ENCODE assay signal across 10 cellular contexts in the genomic region with DNA sequence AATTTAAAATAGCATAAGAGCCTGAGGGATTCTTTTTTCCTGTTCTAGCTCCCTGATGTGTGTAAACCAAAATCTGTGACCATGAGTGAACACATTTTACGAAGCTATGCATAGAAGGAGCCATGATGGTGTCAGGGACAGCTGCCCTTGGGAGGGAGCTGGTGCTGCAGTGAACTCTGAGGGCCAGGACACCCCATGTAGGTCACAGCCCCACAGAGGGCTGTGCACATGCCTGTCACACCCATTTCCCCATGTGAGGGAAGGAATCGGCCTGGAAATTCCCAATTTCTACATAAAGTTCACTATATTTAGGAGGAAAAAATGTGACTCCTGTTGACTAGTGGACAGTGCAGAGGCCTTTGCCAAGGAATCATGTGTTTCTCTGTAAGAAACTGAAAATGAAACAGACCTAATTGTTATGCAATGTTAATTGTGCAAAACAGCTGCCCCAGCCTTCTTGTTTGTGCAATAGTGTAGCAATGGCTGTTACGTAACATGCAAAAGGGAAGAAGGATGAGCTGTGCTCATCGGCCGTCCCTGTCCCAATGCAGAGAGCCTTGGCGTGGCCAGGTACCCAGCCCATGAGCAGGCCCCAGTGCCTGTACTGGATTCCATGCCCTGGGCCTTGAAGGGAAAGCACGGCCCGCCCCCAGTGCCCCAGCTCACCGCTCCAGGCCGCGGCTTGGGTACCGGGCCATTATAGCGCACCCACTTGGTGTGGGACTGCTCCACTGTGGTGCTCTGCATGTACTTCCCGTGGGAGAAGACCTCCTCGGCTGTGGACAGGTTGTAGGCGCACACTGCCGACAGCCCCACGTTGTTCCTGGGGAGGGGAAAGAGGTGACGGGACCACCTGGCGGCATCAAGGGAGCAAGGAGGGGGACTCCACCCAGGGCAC.
A peak's percentile ranks its signal among the peaks of the same experiment; 100 is the strongest.
DNase-seq lines count a peak whose midpoint lies in the region; FAIRE-seq and TF ChIP-seq lines count a peak whose summit lies in the region.
"Had no signal": no experiment of that assay in that cellular context is flagged by ENCODE, and none has a peak within 500 bp of the region (broad histone marks: within the 10 kb centered on the region; RNA-seq: fewer than 3 reads in every experiment).

No MANE protein-coding gene starts in this region.

- 53 to 72% (median 67%) methylated on average over 13 to 20 of the region's 20 CpGs for WGBS in adrenal gland, 4 donors

- no peaks in the 10 kb centered on the region for H3K9me3 Mint-ChIP-seq in stimulated activated naive CD8-positive, alpha-beta T cell treated with anti-CD3 and anti-CD28 coated beads, Interleukin-15, Interleukin-2, amounts not matched to agents 100 ng/mL and 50 ng/mL, for 24 hours

- H3K4me1 Mint-ChIP-seq in stimulated activated naive CD8-positive, alpha-beta T cell treated with anti-CD3 and anti-CD28 coated beads, Interleukin-15, Interleukin-2, amounts not matched to agents 100 ng/mL and 50 ng/mL, for 24 hours (ENCODE audit: low read depth): peaks cover 23% of the 10 kb centered on the region

- TF ChIP-seq CTCF in HL-60 (IDR thresholded peaks at IDR 0.05; ENCODE audit: insufficient read depth, low read length) (no peak), adrenal gland (IDR thresholded peaks at IDR 0.05) (peak in 1 of 6 experiments; percentile 17)

- intact Hi-C loops in adrenal gland (cut with DNase I): loop anchor here in 1 of 2 donors (10.0 kb wide), 1 partner anchor 157 kb away; no protein-coding TSS in a partner anchor

- DNase-seq in HL-60 (ENCODE audit: low read depth in 1 of 2, low spot score in 1 of 2) (peak; percentile 97 to 98), adrenal gland (peak; percentile 64 to 86 (median 79)), iris pigment epithelial cell (ENCODE audit: low read depth) (peak; percentile 93), H54 (ENCODE audit: insufficient read length, low spot score) (no peak), GM19239 (ENCODE audit: insufficient read length, low spot score) (no peak), NCI-H1694 (lab: John Stamatoyannopoulos, UW) (no peak)
- DNase-seq in effector CD8-positive, alpha-beta T cell (lab: John Stamatoyannopoulos, UW): no peak

- H3K4me3 Mint-ChIP-seq in stimulated activated naive CD8-positive, alpha-beta T cell treated with anti-CD3 and anti-CD28 coated beads, Interleukin-15, Interleukin-2, amounts not matched to agents 100 ng/mL and 50 ng/mL, for 24 hours: no peak overlapping the region

- H3K36me3 ChIP-seq in adrenal gland (replicated peaks in 1 of 2): peaks cover 0 to 57% of the 10 kb centered on the region in 2 donors

- H3K9me3 ChIP-seq in adrenal gland (replicated peaks in 1 of 3): no peaks in the 10 kb centered on the region

- peaks cover 7 to 20% of the 10 kb centered on the region in 2 donors for H3K4me1 ChIP-seq in adrenal gland (replicated peaks in 1 of 2)

- TF ChIP-seq POLR2A in adrenal gland (IDR thresholded peaks at IDR 0.05) (peak in 1 of 2 donors; percentile 13), H54 (IDR thresholded peaks at IDR 0.05; ENCODE audit: low read depth, low read length) (no peak)

- peak overlapping the region; percentile 45 for H3K27ac Mint-ChIP-seq in stimulated activated naive CD8-positive, alpha-beta T cell treated with anti-CD3 and anti-CD28 coated beads, Interleukin-15, Interleukin-2, amounts not matched to agents 100 ng/mL and 50 ng/mL, for 24 hours

- FAIRE-seq in H54 (lab: Jason Lieb, UNC) (no peak), GM19239 (lab: Jason Lieb, UNC) (no peak)
- FAIRE-seq: endometrium had no signal

- H3K27ac ChIP-seq in HL-60 (replicated peaks): peak overlapping the region; percentile 45
- H3K27ac ChIP-seq in adrenal gland: peak overlapping the region; percentile 55 to 90 (median 74)
- H3K27ac ChIP-seq: VCaP had no signal

- H3K4me3 ChIP-seq in HL-60 (replicated peaks; ENCODE audit: insufficient read depth, low read length): no peak overlapping the region
- H3K4me3 ChIP-seq in adrenal gland: no peak overlapping the region

- peaks cover 83% of the 10 kb centered on the region for H3K36me3 Mint-ChIP-seq in stimulated activated naive CD8-positive, alpha-beta T cell treated with anti-CD3 and anti-CD28 coated beads, Interleukin-15, Interleukin-2, amounts not matched to agents 100 ng/mL and 50 ng/mL, for 24 hours (ENCODE audit: low read depth)

- H3K27me3 ChIP-seq in HL-60 (ENCODE audit: insufficient read depth, poor library complexity, severe bottlenecking): no peaks in the 10 kb centered on the region
- no peaks in the 10 kb centered on the region for H3K27me3 ChIP-seq in adrenal gland

- H3K27me3 Mint-ChIP-seq in stimulated activated naive CD8-positive, alpha-beta T cell treated with anti-CD3 and anti-CD28 coated beads, Interleukin-15, Interleukin-2, amounts not matched to agents 100 ng/mL and 50 ng/mL, for 24 hours: no peaks in the 10 kb centered on the region

Comparison
In these comparisons a context has a peak if more than half of its experiments do, and no peak if none do; other contexts are left out.
1. DNase-seq: peak in HL-60 (2 of 2), adrenal gland (7 of 7) and iris pigment epithelial cell (single experiment); none in H54 (single experiment), GM19239 (single experiment), NCI-H1694 (single experiment) and effector CD8-positive, alpha-beta T cell (single experiment).